Comparison of ENCODE assay signal across 8 cellular contexts in genomic region chr11:27473017-27473406, GRCh38. TPM values are rescaled to one million over a fixed set of nuclear protein-coding genes. Genes with fewer than 3 reads are reported as not detected.
DNase-seq lines count a peak whose midpoint lies in the region; ATAC-seq and TF ChIP-seq lines count a peak whose summit lies in the region.

No MANE protein-coding gene starts in this region.

- intact Hi-C loops in OCI-LY7 (cut with micrococcal nuclease; ENCODE audit: unreplicated experiment), result no loop called here

- POLR2A ChIA-PET in OCI-LY7 (lab: Charles Lee), result interaction anchor here (0.7 kb wide), 1 partner anchor 81 kb away, joined by 3 read pairs; no protein-coding TSS in a partner anchor

- TF ChIP-seq CTCF in smooth muscle cell (IDR thresholded peaks at IDR 0.05; ENCODE audit: borderline replicate concordance, insufficient read depth, poor library complexity, severe bottlenecking) (no peak), OCI-LY7 (conservative IDR thresholded peaks at IDR 0.05; ENCODE audit: low read length) (no peak)

- H3K4me1 ChIP-seq in adipocyte (ENCODE audit: control insufficient read depth, insufficient read depth, low read length) (peaks cover 35% of the 10 kb centered on the region), iPS-20b (ENCODE audit: insufficient read depth, low read length) (peaks cover 22% of the 10 kb centered on the region), smooth muscle cell (ENCODE audit: low read depth) (peaks cover 16% of the 10 kb centered on the region), OCI-LY7 (ENCODE audit: insufficient read depth, low read length, poor library complexity, severe bottlenecking) (no peaks in the 10 kb centered on the region)

- H3K27me3 ChIP-seq in adipocyte (replicated peaks; ENCODE audit: control insufficient read depth, insufficient read depth, low read length), result no peaks in the 10 kb centered on the region
- H3K27me3 ChIP-seq in iPS-20b (ENCODE audit: insufficient read depth, low read length), result peaks cover 11% of the 10 kb centered on the region; the same call in 1 of the 2 replicates
- no peaks in the 10 kb centered on the region for H3K27me3 ChIP-seq in smooth muscle cell (ENCODE audit: low read depth)

- DNase-seq in DMS 273 (lab: John Stamatoyannopoulos, UW; ENCODE audit: unreplicated experiment), result peak; percentile 64
- DNase-seq in DMS 273 treated with DMSO at 0.1 percent for 48 hours (lab: John Stamatoyannopoulos, UW), result no peak
- peak; percentile 58 for DNase-seq in adipocyte (ENCODE audit: low read depth)
- DNase-seq in smooth muscle cell (lab: John Stamatoyannopoulos, UW; ENCODE audit: unreplicated experiment), result no peak
- DNase-seq in OCI-LY7 (ENCODE audit: low spot score), result no peak

- WGBS in smooth muscle cell (ENCODE audit: low lambda C conversion rate), result 2% methylated on average over 8 of the region's 9 CpGs

- peak overlapping the region; percentile 52 for H2AFZ ChIP-seq in smooth muscle cell (ENCODE audit: low read depth)
- no peak overlapping the region for H2AFZ ChIP-seq in OCI-LY7 (ENCODE audit: low read length)

- no peaks in the 10 kb centered on the region for H3K36me3 ChIP-seq in adipocyte (ENCODE audit: control insufficient read depth, insufficient read depth, low read length, severe bottlenecking)
- peaks cover 7% of the 10 kb centered on the region; the same call in 1 of the 2 replicates for H3K36me3 ChIP-seq in iPS-20b (ENCODE audit: insufficient read depth, low read depth, low read length)
- H3K36me3 ChIP-seq in smooth muscle cell (ENCODE audit: low read depth), result no peaks in the 10 kb centered on the region
- no peaks in the 10 kb centered on the region for H3K36me3 ChIP-seq in OCI-LY7 (ENCODE audit: insufficient read depth, low read length)

- H3K79me2 ChIP-seq in smooth muscle cell (ENCODE audit: low read depth), result peaks cover 40% of the 10 kb centered on the region
- H3K79me2 ChIP-seq in OCI-LY7 (ENCODE audit: insufficient read depth, low read depth, low read length), result no peaks in the 10 kb centered on the region

- H3K27ac ChIP-seq in iPS-20b (ENCODE audit: low read length) (no peak overlapping the region), smooth muscle cell (ENCODE audit: low read depth) (peak overlapping the region; percentile 31), OCI-LY7 (ENCODE audit: low read depth, low read length, poor library complexity, severe bottlenecking) (no peak overlapping the region)

- H3F3A ChIP-seq in smooth muscle cell (ENCODE audit: low read depth), result peaks cover 11% of the 10 kb centered on the region

- no TSS peak for BruUV-seq in OCI-LY7 (replicated peaks; lab: Mats Ljungman, UMichigan)

- CTCF ChIA-PET in OCI-LY7 (lab: Charles Lee; ENCODE audit: unreplicated experiment), result no interaction called here

- no peak for ATAC-seq in HG03095 (IDR thresholded peaks at IDR 0.05; ENCODE audit: unreplicated experiment)
- ATAC-seq in GM19397 (IDR thresholded peaks at IDR 0.05; ENCODE audit: unreplicated experiment), result no peak

- H3K9ac ChIP-seq in adipocyte (ENCODE audit: low read length) (peak overlapping the region; percentile 19), iPS-20b (ENCODE audit: low read depth, low read length) (peak overlapping the region; percentile 26; the same call in 1 of the 2 replicates), smooth muscle cell (ENCODE audit: low read depth) (no peak overlapping the region)

- H3K4me2 ChIP-seq in smooth muscle cell, result peak overlapping the region; percentile 96
- no peak overlapping the region for H3K4me2 ChIP-seq in OCI-LY7 (ENCODE audit: low read length)

- H3K4me3 ChIP-seq in adipocyte (ENCODE audit: low read length) (peak overlapping the region; percentile 92), iPS-20b (ENCODE audit: low read length) (peak overlapping the region; percentile 62), smooth muscle cell (peak overlapping the region; percentile 72), OCI-LY7 (ENCODE audit: low read depth, low read length, poor library complexity, severe bottlenecking) (no peak overlapping the region)

- no peaks in the 10 kb centered on the region for H3K9me3 ChIP-seq in adipocyte (ENCODE audit: control insufficient read depth, low read length)
- no peaks in the 10 kb centered on the region for H3K9me3 ChIP-seq in iPS-20b (ENCODE audit: insufficient read depth, low read depth, low read length)
- H3K9me3 ChIP-seq in smooth muscle cell (replicated peaks; ENCODE audit: low read depth), result no peaks in the 10 kb centered on the region
- H3K9me3 ChIP-seq in OCI-LY7 (ENCODE audit: low read length), result no peaks in the 10 kb centered on the region

- no peaks in the 10 kb centered on the region for H3K9me2 ChIP-seq in OCI-LY7 (ENCODE audit: insufficient read depth, low read length)

- H4K20me1 ChIP-seq in smooth muscle cell (ENCODE audit: low read depth) (peaks cover 37% of the 10 kb centered on the region), OCI-LY7 (ENCODE audit: insufficient read depth, low read length) (no peaks in the 10 kb centered on the region)

RNA-seq across cellular contexts. Expression of gene LGR4, which starts 0.4 kb away (rescaled TPM):
- total RNA-seq in smooth muscle cell (92.2 and 96.5 TPM in 2 replicates), OCI-LY7 (2022) (0.06 TPM in 1 of 2 replicates, not detected in the other)
- polyA plus RNA-seq in smooth muscle cell, result 21.4 and 35.9 TPM in 2 replicates
- 1.2 TPM in 1 of 2 replicates, not detected in the other for total RNA-seq in OCI-LY7 (2014; rRNA removed; shearing (Covaris generic))

RNA-seq across cellular contexts. Expression of gene LIN7C, which starts 33.6 kb away (rescaled TPM):
- total RNA-seq in smooth muscle cell, result 30.8 and 45.1 TPM in 2 replicates
- polyA plus RNA-seq in smooth muscle cell, result 11.3 and 12.1 TPM in 2 replicates
- total RNA-seq in OCI-LY7 (2014; rRNA removed; shearing (Covaris generic)), result 19.7 and 22.7 TPM in 2 replicates
- total RNA-seq in OCI-LY7 (2022), result 31.6 and 34.6 TPM in 2 replicates

Comparison
In these comparisons a context has a peak if more than half of its experiments do, and no peak if none do; other contexts are left out.
1. DNase-seq: peak in DMS 273 (single experiment) and adipocyte (single experiment); none in DMS 273 treated with DMSO at 0.1 percent for 48 hours (single experiment), smooth muscle cell (single experiment) and OCI-LY7 (single experiment).
2. RNA of gene LGR4, which starts 0.4 kb away (total RNA-seq): 92.2 to 96.5 TPM in smooth muscle cell; 0.06 to 1.2 TPM in OCI-LY7; every median in the first group is over 10 times any median in the second.